ENCODE assay signal across 8 cellular contexts in genomic region chr7:72827839-72828591, GRCh38. TPM values are rescaled to one million over a fixed set of nuclear protein-coding genes. Genes with fewer than 3 reads are reported as not detected.
DNase-seq lines count a peak whose midpoint lies in the region; ATAC-seq and TF ChIP-seq lines count a peak whose summit lies in the region.
"Not testable (repeated sequence)": the region's sequence is repeated elsewhere in the genome, so short reads cannot be mapped to it uniquely, and the experiment has no call there.

TSS of gene TYW1B (minus strand) at chr7:72828200. CDS start at chr7:72828075, 125 bp downstream.

- peak within 1 kb of the TSS; percentile 76 for H2AFZ ChIP-seq in Loucy (ENCODE audit: low read length)

- H3K4me1 ChIP-seq in Loucy (ENCODE audit: insufficient read depth, low read length, poor library complexity, severe bottlenecking); RWPE2 (ENCODE audit: insufficient read depth, poor library complexity, severe bottlenecking): not testable (repeated sequence)

- DNase-seq in ELR (ENCODE audit: low read depth), result peak; percentile 97
- DNase-seq in H7, result peak; percentile 87
- DNase-seq in RWPE2 (ENCODE audit: low spot score), result peak; percentile 95
- peak; percentile 97 for DNase-seq in activated effector memory CD4-positive, alpha-beta T cell treated with Interleukin-2 at 50 U/mL for 16 hours
- peak; percentile 96 for DNase-seq in fibroblast of peridontal ligament (ENCODE audit: extremely low read depth)
- DNase-seq in naive thymus-derived CD8-positive, alpha-beta T cell, result peak; percentile 90 to 99 (median 97)
- DNase-seq in stimulated activated naive B cell treated with anti-CD40 and anti-IgM and Interleukin-4, amounts not matched to agents 10 μg/mL and 1 μg/mL and 100 μg/mL, for 72 hours, result peak; percentile 98

- not testable (repeated sequence) for H3K27me3 ChIP-seq in H7 (ENCODE audit: control insufficient read depth, insufficient read depth, low read length); Loucy (ENCODE audit: insufficient read depth, low read length, poor library complexity, severe bottlenecking); RWPE2 (ENCODE audit: insufficient read depth, poor library complexity, severe bottlenecking)

- not testable (repeated sequence) for TF ChIP-seq CTCF in Loucy (conservative IDR thresholded peaks at IDR 0.05; ENCODE audit: low read length); RWPE2 (IDR thresholded peaks at IDR 0.05; ENCODE audit: poor library complexity, severe bottlenecking)

- POLR2A ChIA-PET in naive thymus-derived CD8-positive, alpha-beta T cell (lab: Charles Lee), result interaction anchor here (0.5 to 2.4 kb wide), 4 partner anchors 480 to 846 kb away, joined by 3 to 8 read pairs (median 4); partner anchors contain the start of genes BAZ1B and NSUN5

- H3K4me3 Mint-ChIP-seq in naive thymus-derived CD8-positive, alpha-beta T cell, result peak within 1 kb of the TSS; percentile 91 to 100 (median 96)
- peak within 1 kb of the TSS; percentile 87 to 97 for H3K4me3 Mint-ChIP-seq in stimulated activated naive B cell treated with anti-CD40 and anti-IgM and Interleukin-4, amounts not matched to agents 10 μg/mL and 1 μg/mL and 100 μg/mL, for 72 hours

- peak within 1 kb of the TSS; percentile 87 for H3K27ac ChIP-seq in RWPE2 (ENCODE audit: poor library complexity, severe bottlenecking)

- not testable (repeated sequence) for H3F3A ChIP-seq in Loucy (ENCODE audit: low read depth)

- H3K27me3 Mint-ChIP-seq in naive thymus-derived CD8-positive, alpha-beta T cell; stimulated activated naive B cell treated with anti-CD40 and anti-IgM and Interleukin-4, amounts not matched to agents 10 μg/mL and 1 μg/mL and 100 μg/mL, for 72 hours: not testable (repeated sequence)

- peaks cover 10 to 41% (median 30%) of the 10 kb centered on the region in 4 donors for H3K4me1 Mint-ChIP-seq in naive thymus-derived CD8-positive, alpha-beta T cell
- H3K4me1 Mint-ChIP-seq in stimulated activated naive B cell treated with anti-CD40 and anti-IgM and Interleukin-4, amounts not matched to agents 10 μg/mL and 1 μg/mL and 100 μg/mL, for 72 hours, result peaks cover 11 to 12% of the 10 kb centered on the region in 2 donors

- peak within 1 kb of the TSS; percentile 69 for H3K4me3 ChIP-seq in H7 (ENCODE audit: insufficient read depth, low read depth, low read length)
- peak within 1 kb of the TSS; percentile 91 for H3K4me3 ChIP-seq in Loucy (ENCODE audit: low read length, poor library complexity, severe bottlenecking)
- H3K4me3 ChIP-seq in RWPE2 (ENCODE audit: severe bottlenecking), result peak within 1 kb of the TSS; percentile 51

- peak within 1 kb of the TSS; percentile 91 to 99 (median 97) for H3K27ac Mint-ChIP-seq in naive thymus-derived CD8-positive, alpha-beta T cell
- peak within 1 kb of the TSS; percentile 95 for H3K27ac Mint-ChIP-seq in stimulated activated naive B cell treated with anti-CD40 and anti-IgM and Interleukin-4, amounts not matched to agents 10 μg/mL and 1 μg/mL and 100 μg/mL, for 72 hours

- H3K79me2 ChIP-seq in Loucy (ENCODE audit: insufficient read depth, low read length), result peaks cover 37% of the 10 kb centered on the region

- peak; percentile 93 for ATAC-seq in RWPE2 (ENCODE audit: low read depth)
- peak; percentile 86 to 87 for ATAC-seq in naive thymus-derived CD8-positive, alpha-beta T cell
- peak; percentile 88 to 90 for ATAC-seq in stimulated activated naive B cell treated with anti-CD40 and anti-IgM and Interleukin-4, amounts not matched to agents 10 μg/mL and 1 μg/mL and 100 μg/mL, for 72 hours (replicated peaks)

- H3K9me3 ChIP-seq in Loucy (ENCODE audit: insufficient read depth, low read depth, low read length); RWPE2 (ENCODE audit: severe bottlenecking): not testable (repeated sequence)

- H3K9me2 ChIP-seq in Loucy (replicated peaks; ENCODE audit: low read depth, low read length), result not testable (repeated sequence)

- H3K4me2 ChIP-seq in Loucy (ENCODE audit: low read depth, low read length, poor library complexity, severe bottlenecking), result peak within 1 kb of the TSS; percentile 85

- peaks cover 5 to 22% (median 8%) of the 10 kb centered on the region in 3 donors for H3K36me3 Mint-ChIP-seq in naive thymus-derived CD8-positive, alpha-beta T cell
- peaks cover 8 to 18% of the 10 kb centered on the region in 2 donors for H3K36me3 Mint-ChIP-seq in stimulated activated naive B cell treated with anti-CD40 and anti-IgM and Interleukin-4, amounts not matched to agents 10 μg/mL and 1 μg/mL and 100 μg/mL, for 72 hours

- not testable (repeated sequence) for H3K36me3 ChIP-seq in H7 (replicated peaks; ENCODE audit: control insufficient read depth, insufficient read depth, low read length); Loucy (ENCODE audit: insufficient read depth, low read length)
- H3K36me3 ChIP-seq in RWPE2 (ENCODE audit: low read depth), result peaks cover 23% of the 10 kb centered on the region

- H4K20me1 ChIP-seq in Loucy (ENCODE audit: insufficient read depth, low read length, poor library complexity, severe bottlenecking), result not testable (repeated sequence)

- peak within 1 kb of the TSS; percentile 67 for H3K9ac ChIP-seq in Loucy (ENCODE audit: low read depth, low read length, poor library complexity, severe bottlenecking)

- H3K9me3 Mint-ChIP-seq in naive thymus-derived CD8-positive, alpha-beta T cell; stimulated activated naive B cell treated with anti-CD40 and anti-IgM and Interleukin-4, amounts not matched to agents 10 μg/mL and 1 μg/mL and 100 μg/mL, for 72 hours: not testable (repeated sequence)

RNA-seq across cellular contexts. Expression of gene TYW1B, which starts in this region (rescaled TPM):
- 0.62 and 1.1 TPM in 2 replicates for total RNA-seq in H7 (2014; rRNA removed; shearing (Covaris generic))
- total RNA-seq in naive thymus-derived CD8-positive, alpha-beta T cell, result 1 to 10 TPM; 6.8 to 7.0 TPM
- 1 to 10 TPM in 2 of 3 donors, under 1 TPM in 1; 0.80 to 2.4 (median 1.9) TPM for polyA plus RNA-seq in naive thymus-derived CD8-positive, alpha-beta T cell

Comparison
In these comparisons a context has a peak if more than half of its experiments do, and no peak if none do; other contexts are left out.
1. Peak in every context shown above with its lines: DNase-seq, ATAC-seq, H3K4me3 ChIP-seq and H3K27ac ChIP-seq.